12 cellular contexts compared by ENCODE assay signal in genomic region chr19:11260996-11261395, GRCh38. TPM values are rescaled to one million over a fixed set of nuclear protein-coding genes. Genes with fewer than 3 reads are reported as not detected.
DNase-seq lines count a peak whose midpoint lies in the region; ATAC-seq, FAIRE-seq and TF ChIP-seq lines count a peak whose summit lies in the region.
"Had no signal": no experiment of that assay in that cellular context is flagged by ENCODE, and none has a peak within 500 bp of the region (broad histone marks: within the 10 kb centered on the region; RNA-seq: fewer than 3 reads in every experiment).

No MANE protein-coding gene starts in this region.

- 74% methylated on average over 5 of the region's 5 CpGs for WGBS in A549 (ENCODE audit: missing lambda C conversion rate)

- ATAC-seq in A549 (no peak), HCT116 (no peak), GM18520 (IDR thresholded peaks at IDR 0.05; ENCODE audit: unreplicated experiment) (no peak), GM19452 (IDR thresholded peaks at IDR 0.05; ENCODE audit: unreplicated experiment) (no peak)
- ATAC-seq in central memory CD8-positive, alpha-beta T cell (replicated peaks; ENCODE audit: extremely low read depth, poor library complexity, severe bottlenecking) = no peak

- no peak overlapping the region for H3K27ac Mint-ChIP-seq in central memory CD8-positive, alpha-beta T cell (ENCODE audit: low read depth)
- peak overlapping the region; percentile 88 to 92 (median 91) for H3K27ac Mint-ChIP-seq in nephron

- intact Hi-C loops in HCT116 (cut with micrococcal nuclease) = no loop called here

- TSS peak; percentile 37 for BruUV-seq in HCT116 (replicated peaks; lab: Mats Ljungman, UMichigan)

- H3K9ac ChIP-seq in HCT116 (ENCODE audit: low read length) = no peak overlapping the region

- no peak for TF ChIP-seq EP300 in A549 (IDR thresholded peaks at IDR 0.05)

- H3K27ac ChIP-seq in A549 (no peak overlapping the region), HCT116 (ENCODE audit: low read depth, low read length) (no peak overlapping the region)

- H3K27me3 Mint-ChIP-seq in central memory CD8-positive, alpha-beta T cell = peaks cover 41% of the 10 kb centered on the region
- peaks cover 10% of the 10 kb centered on the region for H3K27me3 Mint-ChIP-seq in nephron (ENCODE audit: low read depth)

- H3K36me3 ChIP-seq in HCT116 (ENCODE audit: control insufficient read depth in 1 of 2, insufficient read depth in 2 of 2, low read length in 2 of 2) = no peaks in the 10 kb centered on the region
- H3K36me3 ChIP-seq: MG63 had no signal

- TF ChIP-seq RAD21 in A549 (conservative IDR thresholded peaks at IDR 0.05 in 1 of 2, IDR thresholded peaks at IDR 0.05 in 1 of 2) = no peak
- no peak for TF ChIP-seq RAD21 in HCT116 (IDR thresholded peaks at IDR 0.05; ENCODE audit: low read depth)

- DNase-seq in A549 (ENCODE audit: low read depth in 1 of 2, low spot score in 1 of 2) (no peak), HCT116 (ENCODE audit: low read depth, low spot score) (no peak), RPMI8226 (no peak)
- no peak for DNase-seq in central memory CD8-positive, alpha-beta T cell (ENCODE audit: low spot score in 2 of 2)
- no peak for DNase-seq in stimulated activated naive CD4-positive, alpha-beta T cell (lab: John Stamatoyannopoulos, UW)
- DNase-seq: activated naive CD4-positive, alpha-beta T cell treated with anti-CD3 and anti-CD28 coated beads, Interleukin-2, amount 50 U/mL, for 16 hours; kidney glomerular epithelial cell; MG63; NCI-H748 treated with DMSO at 0.1 percent for 48 hours had no signal

- no peak for TF ChIP-seq CTCF in A549 (IDR thresholded peaks at IDR 0.05)
- no peak for TF ChIP-seq CTCF in HCT116 (IDR thresholded peaks at IDR 0.05 in 2 of 3, conservative IDR thresholded peaks at IDR 0.05 in 1 of 3; ENCODE audit: borderline replicate concordance in 1 of 3, insufficient read depth in 1 of 3, low read depth in 2 of 3, low read length in 2 of 3)
- no peak for TF ChIP-seq CTCF in nephron (IDR thresholded peaks at IDR 0.05; ENCODE audit: unreplicated experiment in 3 of 3)

- H3K4me1 Mint-ChIP-seq in central memory CD8-positive, alpha-beta T cell = no peaks in the 10 kb centered on the region
- H3K4me1 Mint-ChIP-seq in nephron = peaks cover 3% of the 10 kb centered on the region

- H3K4me2 ChIP-seq in A549 (peak overlapping the region; percentile 91; the same call in 2 of the 3 replicates), HCT116 (ENCODE audit: low read length) (peak overlapping the region; percentile 96)

- H3K4me3 ChIP-seq in A549 = no peak overlapping the region
- peak overlapping the region in 1 of 2 experiments; percentile 67; a peak in 1 of 4 replicates for H3K4me3 ChIP-seq in HCT116 (replicated peaks in 1 of 2; ENCODE audit: low read depth in 1 of 2, low read length in 2 of 2)

- H3K9me2 ChIP-seq in HCT116 (ENCODE audit: insufficient read depth) = no peaks in the 10 kb centered on the region

- no peak overlapping the region for H2AFZ ChIP-seq in HCT116 (ENCODE audit: low read depth, low read length, poor library complexity, severe bottlenecking)

- H3K9me3 ChIP-seq in A549 (no peaks in the 10 kb centered on the region), HCT116 (ENCODE audit: control insufficient read depth in 1 of 2, insufficient read depth in 1 of 2, low read depth in 1 of 2, low read length in 2 of 2) (no peaks in the 10 kb centered on the region)
- H3K9me3 ChIP-seq: MG63 had no signal

- RAD21 ChIA-PET in HCT116 (lab: Charles Lee; ENCODE audit: low non-redundant PET in 1 of 2, low total read pairs in 2 of 2, uncharacterized antibody in 2 of 2, unreplicated experiment in 2 of 2) = no interaction called here

- TF ChIP-seq POLR2A in A549 (IDR thresholded peaks at IDR 0.05; ENCODE audit: low read length) (no peak), HCT116 (IDR thresholded peaks at IDR 0.05; ENCODE audit: borderline replicate concordance, extremely low read depth, insufficient read depth, insufficient read length) (no peak)

- no peaks in the 10 kb centered on the region for H3K27me3 ChIP-seq in HCT116 (ENCODE audit: insufficient read depth, low read length)
- H3K27me3 ChIP-seq: MG63 had no signal

- peak overlapping the region; percentile 55 for H3K4me3 Mint-ChIP-seq in central memory CD8-positive, alpha-beta T cell
- peak overlapping the region; percentile 81 to 92 (median 89) for H3K4me3 Mint-ChIP-seq in nephron

- H3K79me2 ChIP-seq in HCT116 (ENCODE audit: insufficient read depth, low read length) = peaks cover 4% of the 10 kb centered on the region; the same call in 1 of the 2 replicates

- H3K36me3 Mint-ChIP-seq in central memory CD8-positive, alpha-beta T cell (ENCODE audit: insufficient read depth) = no peaks in the 10 kb centered on the region
- H3K36me3 Mint-ChIP-seq in nephron (ENCODE audit: low read depth) = no peaks in the 10 kb centered on the region

- no peaks in the 10 kb centered on the region for H4K20me1 ChIP-seq in HCT116 (ENCODE audit: insufficient read depth)

- peaks cover 26% of the 10 kb centered on the region for H3K4me1 ChIP-seq in A549
- peaks cover 16 to 38% of the 10 kb centered on the region in 2 experiments for H3K4me1 ChIP-seq in HCT116 (ENCODE audit: control insufficient read depth in 1 of 2, insufficient read depth in 2 of 2, low read length in 2 of 2)

- CTCF ChIA-PET in A549 (lab: Yijun Ruan, JAX) = no interaction called here
- CTCF ChIA-PET in HCT116 (lab: Charles Lee) = no interaction called here

- H3K9me3 Mint-ChIP-seq in central memory CD8-positive, alpha-beta T cell = no peaks in the 10 kb centered on the region
- H3K9me3 Mint-ChIP-seq in nephron = no peaks in the 10 kb centered on the region

- FAIRE-seq in A549 (lab: Jason Lieb, UNC) = no peak

- POLR2A ChIA-PET in A549 (lab: Yijun Ruan, JAX) (no interaction called here), HCT116 (lab: Charles Lee) (no interaction called here)

TF ChIP-seq in A549, 52 proteins besides CTCF, POLR2A, EP300 and RAD21:
- TF ChIP-seq MAFK (IDR thresholded peaks at IDR 0.05; ENCODE audit: partially characterized antibody) (no peak), EHMT2 (IDR thresholded peaks at IDR 0.05; ENCODE audit: low read depth) (no peak), CEBPB (IDR thresholded peaks at IDR 0.05) (no peak), MAZ (IDR thresholded peaks at IDR 0.05; ENCODE audit: borderline replicate concordance, low read depth, low read length) (no peak)
TF ChIP-seq in A549: peak in this region for 0.

TF ChIP-seq in HCT116, 20 proteins besides CTCF, POLR2A, EP300 and RAD21:
- TF ChIP-seq, protein P1, sequence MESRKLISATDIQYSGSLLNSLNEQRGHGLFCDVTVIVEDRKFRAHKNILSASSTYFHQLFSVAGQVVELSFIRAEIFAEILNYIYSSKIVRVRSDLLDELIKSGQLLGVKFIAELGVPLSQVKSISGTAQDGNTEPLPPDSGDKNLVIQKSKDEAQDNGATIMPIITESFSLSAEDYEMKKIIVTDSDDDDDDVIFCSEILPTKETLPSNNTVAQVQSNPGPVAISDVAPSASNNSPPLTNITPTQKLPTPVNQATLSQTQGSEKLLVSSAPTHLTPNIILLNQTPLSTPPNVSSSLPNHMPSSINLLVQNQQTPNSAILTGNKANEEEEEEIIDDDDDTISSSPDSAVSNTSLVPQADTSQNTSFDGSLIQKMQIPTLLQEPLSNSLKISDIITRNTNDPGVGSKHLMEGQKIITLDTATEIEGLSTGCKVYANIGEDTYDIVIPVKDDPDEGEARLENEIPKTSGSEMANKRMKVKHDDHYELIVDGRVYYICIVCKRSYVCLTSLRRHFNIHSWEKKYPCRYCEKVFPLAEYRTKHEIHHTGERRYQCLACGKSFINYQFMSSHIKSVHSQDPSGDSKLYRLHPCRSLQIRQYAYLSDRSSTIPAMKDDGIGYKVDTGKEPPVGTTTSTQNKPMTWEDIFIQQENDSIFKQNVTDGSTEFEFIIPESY (IDR thresholded peaks at IDR 0.05; ENCODE audit: extremely low read depth, insufficient replicate concordance, low read length) = no peak
- no peak for TF ChIP-seq ZNF274 (IDR thresholded peaks at IDR 0.05; ENCODE audit: low read depth, low read length)
TF ChIP-seq in HCT116: peak in this region for 0.

RNA-seq across cellular contexts. Expression of gene DOCK6, which starts 1.3 kb away (rescaled TPM):
- 8.0 and 9.6 TPM in 2 replicates for polyA plus RNA-seq in A549 (2011; rRNA removed)
- 9.9 and 12.9 TPM in 2 replicates for polyA plus RNA-seq in A549 (2012; cell fraction: cytosol; rRNA removed)
- polyA plus RNA-seq in A549 (2012; cell fraction: nucleus; rRNA removed) = 33.0 and 43.0 TPM in 2 replicates
- polyA plus RNA-seq in A549 (2017; fragmentation: RNase III; extraction: RNeasy Plus Mini Kit Qiagen cat#74134 plus additional on column Dnase treatment) = 7.5 to 10.4 TPM (median 7.6 TPM) in 3 replicates
- polyA minus RNA-seq in A549 (2011; rRNA and poly(A)+ RNA removed) = 10.3 and 15.9 TPM in 2 replicates
- total RNA-seq in HCT116 (2021; ENCODE audit: unreplicated experiment) = 82.4 TPM
- polyA plus RNA-seq in HCT116 (2012) = 53.6 and 76.1 TPM in 2 replicates

RNA-seq across cellular contexts. Expression of gene ANGPTL8, which starts 21.6 kb away (rescaled TPM):
- polyA plus RNA-seq in A549 (2011; rRNA removed) (0.12 TPM in 1 of 2 replicates, not detected in the other), A549 (2017; fragmentation: RNase III; extraction: RNeasy Plus Mini Kit Qiagen cat#74134 plus additional on column Dnase treatment) (0.16 TPM in 1 of 3 replicates, not detected in the others)
- 0.20 TPM in 1 of 2 replicates, not detected in the other for polyA plus RNA-seq in A549 (2012; cell fraction: cytosol; rRNA removed)
- polyA plus RNA-seq in A549 (2012; cell fraction: nucleus; rRNA removed) = 0.20 TPM in 1 of 2 replicates, not detected in the other
- not detected in 2 replicates for polyA minus RNA-seq in A549 (2011; rRNA and poly(A)+ RNA removed)
- total RNA-seq in HCT116 (2021; ENCODE audit: unreplicated experiment) = not detected
- 0.07 TPM in 1 of 2 replicates, not detected in the other for polyA plus RNA-seq in HCT116 (2012)

RNA-seq across cellular contexts. Expression of gene TSPAN16, which starts 35.0 kb away (rescaled TPM):
- polyA plus RNA-seq in A549 (2011; rRNA removed) (not detected in 2 replicates), A549 (2017; fragmentation: RNase III; extraction: RNeasy Plus Mini Kit Qiagen cat#74134 plus additional on column Dnase treatment) (not detected in 3 replicates)
- polyA plus RNA-seq in A549 (2012; cell fraction: cytosol; rRNA removed) = not detected in 2 replicates
- not detected in 2 replicates for polyA plus RNA-seq in A549 (2012; cell fraction: nucleus; rRNA removed)
- not detected in 2 replicates for polyA minus RNA-seq in A549 (2011; rRNA and poly(A)+ RNA removed)
- not detected for total RNA-seq in HCT116 (2021; ENCODE audit: unreplicated experiment)
- not detected in 2 replicates for polyA plus RNA-seq in HCT116 (2012)
